In genomic region chr1:21781971-21782867, GRCh38 we compare ENCODE assay signal across 8 cellular contexts. TPM values are rescaled to one million over a fixed set of nuclear protein-coding genes. Genes with fewer than 3 reads are reported as not detected.
A peak's percentile ranks its signal among the peaks of the same experiment; 100 is the strongest.
DNase-seq lines count a peak whose midpoint lies in the region; ATAC-seq and TF ChIP-seq lines count a peak whose summit lies in the region.

No MANE protein-coding gene starts in this region.

- peak overlapping the region; percentile 84 to 99 for H3K9ac ChIP-seq in colonic mucosa (ENCODE audit: low read depth in 2 of 2, low read length in 2 of 2)

- peak overlapping the region; percentile 90 for H3K4me3 Mint-ChIP-seq in WTC11

- no peaks in the 10 kb centered on the region for H3K27me3 ChIP-seq in colonic mucosa

- peaks cover 10% of the 10 kb centered on the region for H3K36me3 Mint-ChIP-seq in WTC11

- DNase-seq in NCI-H187 (lab: John Stamatoyannopoulos, UW) (peak; percentile 23 to 49), NCI-H187 treated with DMSO at 0.1 percent for 48 hours (lab: John Stamatoyannopoulos, UW) (no peak), NCI-H146 (lab: John Stamatoyannopoulos, UW) (peak; percentile 67), WTC11 (ENCODE audit: low spot score) (no peak), colonic mucosa (peak; percentile 60), left kidney (ENCODE audit: low read depth, low spot score) (peak; percentile 81)
- peak; percentile 58 to 59 for DNase-seq in stimulated activated CD4-positive, alpha-beta T cell treated with anti-CD3 and anti-CD28 coated beads, Interleukin-2, amount 100 ng/mL, for 24 hours

- no peaks in the 10 kb centered on the region for H3K27me3 Mint-ChIP-seq in WTC11 (ENCODE audit: low read depth)

- peaks cover 5% of the 10 kb centered on the region for H3K9me3 Mint-ChIP-seq in WTC11

- no peaks in the 10 kb centered on the region for H3K4me1 ChIP-seq in colonic mucosa

- intact Hi-C loops in colonic mucosa (cut with DNase I), result no loop called here

- TF ChIP-seq CTCF in WTC11 (IDR thresholded peaks at IDR 0.05) (no peak), colonic mucosa (IDR thresholded peaks at IDR 0.05) (no peak)

- peak overlapping the region; percentile 97 for H3K27ac Mint-ChIP-seq in WTC11

- ATAC-seq in HG02759 (IDR thresholded peaks at IDR 0.05; ENCODE audit: unreplicated experiment), result peak; percentile 24
- peak; percentile 11 for ATAC-seq in WTC11

- CTCF ChIA-PET in WTC11 (lab: Charles Lee), result interaction anchor here (0.6 to 1.7 kb wide), 8 partner anchors 14 to 127 kb away, joined by 3 to 7 read pairs (median 4); no protein-coding TSS in a partner anchor

- peak overlapping the region; percentile 100 for H3K27ac ChIP-seq in colonic mucosa

- peaks cover 30% of the 10 kb centered on the region for H3K4me1 Mint-ChIP-seq in WTC11

- H3K4me3 ChIP-seq in colonic mucosa, result peak overlapping the region; percentile 95

- POLR2A ChIA-PET in WTC11 (lab: Charles Lee), result interaction anchor here (0.6 to 1.1 kb wide), 6 partner anchors 10 to 154 kb away, joined by 3 to 5 read pairs (median 3); no protein-coding TSS in a partner anchor

- no peaks in the 10 kb centered on the region for H3K9me3 ChIP-seq in colonic mucosa

- no peaks in the 10 kb centered on the region for H3K36me3 ChIP-seq in colonic mucosa

TF ChIP-seq in WTC11, 78 proteins besides CTCF, POLR2A, EP300 and RAD21:
- TF ChIP-seq HMGXB4 (CRISPR knock-in tag; IDR thresholded peaks at IDR 0.05) (peak; percentile 94; the same call in 1 of the 2 replicates), ATF2 (CRISPR knock-in tag; IDR thresholded peaks at IDR 0.05; ENCODE audit: borderline replicate concordance, low read depth) (peak; percentile 48; the same call in 1 of the 2 replicates), MLX (CRISPR knock-in tag; IDR thresholded peaks at IDR 0.05) (0 out of 2 replicates have a peak, but pooled peaks have one; percentile 8), SMAD4 (CRISPR knock-in tag; IDR thresholded peaks at IDR 0.05) (0 out of 2 replicates have a peak, but pooled peaks have one; percentile 50), GRHL2 (CRISPR knock-in tag; IDR thresholded peaks at IDR 0.05; ENCODE audit: insufficient replicate concordance, severe bottlenecking) (no peak)

RNA-seq across cellular contexts. Expression of gene USP48, which starts 0.7 kb away (rescaled TPM):
- 72.1 to 86.9 TPM (median 79.2 TPM) in 3 replicates for total RNA-seq in WTC11 (2021)
- 10 to 100 TPM; 47.1 to 51.3 TPM for total RNA-seq in colonic mucosa

RNA-seq across cellular contexts. Expression of gene LDLRAD2, which starts 29.8 kb away (rescaled TPM):
- 0.63 to 1.3 TPM (median 0.85 TPM) in 3 replicates for total RNA-seq in WTC11 (2021)
- total RNA-seq in colonic mucosa, result under 1 TPM; 0.08 to 0.25 TPM

Comparison
In these comparisons a context has a peak if more than half of its experiments do, and no peak if none do; other contexts are left out.
1. DNase-seq: peak in NCI-H187 (2 of 2), NCI-H146 (single experiment), colonic mucosa (single experiment), left kidney (single experiment) and stimulated activated CD4-positive, alpha-beta T cell treated with anti-CD3 and anti-CD28 coated beads, Interleukin-2, amount 100 ng/mL, for 24 hours (2 of 2); none in NCI-H187 treated with DMSO at 0.1 percent for 48 hours (single experiment) and WTC11 (single experiment).